In genomic region chr1:204074274-204075115, GRCh38 we compare ENCODE assay signal across 1 cellular context.
TF ChIP-seq lines count a peak whose summit lies in the region.

No MANE protein-coding gene starts in this region.

TF ChIP-seq in WTC11, 78 proteins besides CTCF, POLR2A, EP300 and RAD21 (continued from another document):
- no peak for TF ChIP-seq AR (CRISPR knock-in tag; IDR thresholded peaks at IDR 0.05)
- TF ChIP-seq TCF7 (CRISPR knock-in tag; IDR thresholded peaks at IDR 0.05; ENCODE audit: low read depth): no peak
